ENCODE assay signal across 13 cellular contexts in the genomic region with DNA sequence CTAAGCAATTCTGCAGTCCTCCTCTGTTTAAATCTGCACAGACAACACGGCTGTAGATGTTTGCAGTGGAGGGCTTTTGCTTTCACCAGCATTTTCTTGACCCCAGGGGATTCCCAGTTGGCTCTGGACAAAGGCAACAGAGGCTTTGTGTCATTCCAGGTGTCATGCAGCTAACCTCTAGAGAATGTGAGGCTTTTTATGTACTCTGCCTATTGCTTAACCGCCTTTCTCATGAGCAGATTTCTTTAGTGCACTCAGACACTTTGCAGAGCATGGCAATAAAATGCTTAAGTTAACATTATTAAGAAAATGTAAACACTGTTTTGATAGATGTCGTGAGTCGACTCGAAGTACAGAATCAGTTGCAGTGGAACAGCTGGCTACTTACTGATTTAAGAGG.
A peak's percentile ranks its signal among the peaks of the same experiment; 100 is the strongest.
DNase-seq lines count a peak whose midpoint lies in the region; ATAC-seq, FAIRE-seq and TF ChIP-seq lines count a peak whose summit lies in the region.
"Had no signal": no experiment of that assay in that cellular context is flagged by ENCODE, and none has a peak within 500 bp of the region (broad histone marks: within the 10 kb centered on the region; RNA-seq: fewer than 3 reads in every experiment).

No MANE protein-coding gene starts in this region.

- WGBS in small intestine, 3 donors = 8 to 18% (median 13%) methylated on average over 5 of the region's 5 CpGs

- H3K4me3 ChIP-seq in small intestine (ENCODE audit: low read depth in 1 of 2, low read length in 2 of 2) = no peak overlapping the region

- H3K36me3 Mint-ChIP-seq in glutamatergic neuron (ENCODE audit: unreplicated experiment) = peaks cover 8% of the 10 kb centered on the region

- H3K4me1 Mint-ChIP-seq in glutamatergic neuron (ENCODE audit: low read depth, unreplicated experiment) = peaks cover 12% of the 10 kb centered on the region

- H3K4me1 ChIP-seq in small intestine (ENCODE audit: control insufficient read depth in 2 of 2, insufficient read depth in 1 of 2, low read depth in 1 of 2, low read length in 1 of 2) = no peaks in the 10 kb centered on the region

- TF ChIP-seq CTCF in glutamatergic neuron (IDR thresholded peaks at IDR 0.05; ENCODE audit: partially characterized antibody, unreplicated experiment) = no peak

- DNase-seq in NCI-H1694 treated with DMSO at 0.1 percent for 48 hours (lab: John Stamatoyannopoulos, UW) (peak; percentile 27), NCI-H1694 (lab: John Stamatoyannopoulos, UW) (no peak), NCI-H69 (lab: John Stamatoyannopoulos, UW) (peak; percentile 94), glutamatergic neuron (peak; percentile 56), small intestine (peak; percentile 38), urothelium cell line (ENCODE audit: low spot score) (no peak)
- no peak for DNase-seq in stimulated activated CD4-positive, alpha-beta T cell treated with anti-CD3 and anti-CD28 coated beads, Interleukin-1b, Interleukin-23, amount 100 ng/mL, for 48 hours
- DNase-seq: activated CD4-positive, alpha-beta T cell treated with anti-CD3 and anti-CD28 coated beads, Interleukin-2, amount 50 U/mL, for 1 hour; activated naive CD4-positive, alpha-beta T cell treated with anti-CD3 and anti-CD28 coated beads for 36 hours; kidney glomerular epithelial cell; stimulated activated CD4-positive, alpha-beta T cell treated with anti-CD3 and anti-CD28 coated beads, Interleukin-4, amount 100 ng/mL, for 4 hours; T-helper 1 cell had no signal

- FAIRE-seq in small intestine (lab: Jason Lieb, UNC) (no peak), urothelium cell line (lab: Jason Lieb, UNC) (no peak)

- H3K27ac Mint-ChIP-seq in glutamatergic neuron (ENCODE audit: unreplicated experiment) = peak overlapping the region; percentile 95
- H3K27ac Mint-ChIP-seq: activated naive CD4-positive, alpha-beta T cell treated with anti-CD3 and anti-CD28 coated beads for 36 hours had no signal

- peaks cover 2% of the 10 kb centered on the region for H3K9me3 ChIP-seq in small intestine (ENCODE audit: control insufficient read depth, low read depth)

- no peak for ATAC-seq in HG03571 (IDR thresholded peaks at IDR 0.05; ENCODE audit: unreplicated experiment)

- H3K27me3 ChIP-seq in small intestine (ENCODE audit: control insufficient read depth in 2 of 2, insufficient read depth in 2 of 2, low read length in 2 of 2) = no peaks in the 10 kb centered on the region

- H3K36me3 ChIP-seq in small intestine (ENCODE audit: control insufficient read depth in 2 of 2, insufficient read depth in 2 of 2, low read length in 2 of 2) = no peaks in the 10 kb centered on the region

- H3K27me3 Mint-ChIP-seq in glutamatergic neuron (ENCODE audit: unreplicated experiment) = no peaks in the 10 kb centered on the region

- no peak overlapping the region for H3K27ac ChIP-seq in small intestine (ENCODE audit: low read depth in 1 of 2, low read length in 1 of 2)

- H3K9me3 Mint-ChIP-seq in glutamatergic neuron (ENCODE audit: unreplicated experiment) = peaks cover 2% of the 10 kb centered on the region

- H3K4me3 Mint-ChIP-seq in glutamatergic neuron (ENCODE audit: unreplicated experiment) = peak overlapping the region; percentile 67
- H3K4me3 Mint-ChIP-seq: activated naive CD4-positive, alpha-beta T cell treated with anti-CD3 and anti-CD28 coated beads for 36 hours had no signal

Comparison
In these comparisons a context has a peak if more than half of its experiments do, and no peak if none do; other contexts are left out.
1. DNase-seq: peak in NCI-H1694 treated with DMSO at 0.1 percent for 48 hours (single experiment), NCI-H69 (single experiment), glutamatergic neuron (single experiment) and small intestine (single experiment); none in NCI-H1694 (single experiment), stimulated activated CD4-positive, alpha-beta T cell treated with anti-CD3 and anti-CD28 coated beads, Interleukin-1b, Interleukin-23, amount 100 ng/mL, for 48 hours (single experiment) and urothelium cell line (single experiment).